Comparison of ENCODE assay signal across 10 cellular contexts in the genomic region with DNA sequence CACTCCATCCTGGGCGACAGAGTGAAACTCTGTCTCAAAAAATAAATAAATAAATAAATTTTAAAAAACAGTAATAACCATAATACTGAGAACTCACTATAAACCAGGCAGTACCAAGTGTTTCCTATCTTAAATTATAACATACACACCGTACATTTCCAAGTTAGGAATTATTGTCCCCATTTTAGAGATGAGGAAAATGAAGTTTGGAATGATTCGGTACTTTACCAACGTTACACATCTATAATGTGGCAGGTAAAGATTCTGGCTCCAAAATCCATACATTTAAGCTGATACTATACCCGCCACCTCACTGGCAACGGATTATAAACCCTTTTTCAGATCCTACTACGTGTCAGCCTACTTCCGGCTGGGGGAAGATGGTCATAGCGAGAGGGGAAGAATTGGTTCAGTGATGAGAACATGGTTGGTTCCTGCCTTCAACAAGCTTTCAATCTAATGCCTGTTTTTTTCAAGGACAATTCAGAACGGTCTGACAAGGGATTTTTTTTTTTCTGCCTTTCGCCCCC.
DNase-seq lines count a peak whose midpoint lies in the region; ATAC-seq and TF ChIP-seq lines count a peak whose summit lies in the region.
"Had no signal": no experiment of that assay in that cellular context is flagged by ENCODE, and none has a peak within 500 bp of the region (broad histone marks: within the 10 kb centered on the region; RNA-seq: fewer than 3 reads in every experiment).

No MANE protein-coding gene starts in this region.

- H4K20me1 ChIP-seq in Loucy (ENCODE audit: insufficient read depth, low read length, poor library complexity, severe bottlenecking) = no peaks in the 10 kb centered on the region

- peaks cover 36% of the 10 kb centered on the region for H3K9me3 Mint-ChIP-seq in mesothelial cell of epicardium

- H3K4me1 ChIP-seq in Loucy (ENCODE audit: insufficient read depth, low read length, poor library complexity, severe bottlenecking) = peaks cover 45% of the 10 kb centered on the region
- no peaks in the 10 kb centered on the region for H3K4me1 ChIP-seq in colonic mucosa
- H3K4me1 ChIP-seq in suprapubic skin = peaks cover 56% of the 10 kb centered on the region

- peak overlapping the region; percentile 97 for H3K27ac Mint-ChIP-seq in mesothelial cell of epicardium

- ATAC-seq in HG03159 (IDR thresholded peaks at IDR 0.05; ENCODE audit: unreplicated experiment) = no peak
- ATAC-seq in HG03457 (IDR thresholded peaks at IDR 0.05; ENCODE audit: unreplicated experiment) = no peak
- ATAC-seq in GM21717 (IDR thresholded peaks at IDR 0.05; ENCODE audit: unreplicated experiment) = no peak
- ATAC-seq in HG03175 (IDR thresholded peaks at IDR 0.05; ENCODE audit: unreplicated experiment) = no peak

- H3K9me2 ChIP-seq in Loucy (replicated peaks; ENCODE audit: low read depth, low read length) = no peaks in the 10 kb centered on the region

- H3K4me1 Mint-ChIP-seq in mesothelial cell of epicardium = peaks cover 58% of the 10 kb centered on the region

- H3K27ac ChIP-seq in colonic mucosa (peak overlapping the region; percentile 60), suprapubic skin (peak overlapping the region; percentile 92)

- H3K9ac ChIP-seq in Loucy (ENCODE audit: low read depth, low read length, poor library complexity, severe bottlenecking) (no peak overlapping the region), colonic mucosa (ENCODE audit: low read depth in 2 of 2, low read length in 2 of 2) (no peak overlapping the region)

- TF ChIP-seq CTCF in Loucy (conservative IDR thresholded peaks at IDR 0.05; ENCODE audit: low read length) (no peak), colonic mucosa (IDR thresholded peaks at IDR 0.05) (no peak), mesothelial cell of epicardium (IDR thresholded peaks at IDR 0.05; ENCODE audit: unreplicated experiment) (no peak), suprapubic skin (IDR thresholded peaks at IDR 0.05) (no peak)

- H3K9me3 ChIP-seq in Loucy (ENCODE audit: insufficient read depth, low read depth, low read length) (0 out of 2 replicates have a peak, but pooled peaks cover 2% of the 10 kb centered on the region), colonic mucosa (no peaks in the 10 kb centered on the region), suprapubic skin (no peaks in the 10 kb centered on the region)

- 79% methylated on average over 11 of the region's 11 CpGs for WGBS in suprapubic skin

- TF ChIP-seq POLR2A in suprapubic skin (IDR thresholded peaks at IDR 0.05) = no peak

- intact Hi-C loops in colonic mucosa (cut with DNase I) = loop anchor here (5.0 kb wide), 1 partner anchor 108 kb away; a partner anchor contains a TSS

- H3K36me3 Mint-ChIP-seq in mesothelial cell of epicardium = peaks cover 20% of the 10 kb centered on the region

- no peak overlapping the region for H3K4me2 ChIP-seq in Loucy (ENCODE audit: low read depth, low read length, poor library complexity, severe bottlenecking)

- no peak overlapping the region for H3K4me3 ChIP-seq in Loucy (ENCODE audit: low read length, poor library complexity, severe bottlenecking)
- no peak overlapping the region for H3K4me3 ChIP-seq in colonic mucosa
- no peak overlapping the region for H3K4me3 ChIP-seq in suprapubic skin

- DNase-seq in colonic mucosa (no peak), mesothelial cell of epicardium (ENCODE audit: low spot score in 2 of 2, unreplicated experiment in 2 of 2) (no peak), suprapubic skin (ENCODE audit: low spot score in 2 of 2) (no peak)
- DNase-seq: NCI-H446 treated with DMSO at 0.1 percent for 48 hours had no signal

- H3K36me3 ChIP-seq in Loucy (ENCODE audit: insufficient read depth, low read length) (no peaks in the 10 kb centered on the region), colonic mucosa (no peaks in the 10 kb centered on the region), suprapubic skin (no peaks in the 10 kb centered on the region)

- H3K79me2 ChIP-seq in Loucy (ENCODE audit: insufficient read depth, low read length) = no peaks in the 10 kb centered on the region

- H3K27me3 Mint-ChIP-seq in mesothelial cell of epicardium (ENCODE audit: low read depth) = no peaks in the 10 kb centered on the region

- H2AFZ ChIP-seq in Loucy (ENCODE audit: low read length) = peak overlapping the region; percentile 79; the same call in 1 of the 2 replicates

- H3K27me3 ChIP-seq in Loucy (ENCODE audit: insufficient read depth, low read length, poor library complexity, severe bottlenecking) (no peaks in the 10 kb centered on the region), colonic mucosa (no peaks in the 10 kb centered on the region), suprapubic skin (no peaks in the 10 kb centered on the region)

- H3K4me3 Mint-ChIP-seq in mesothelial cell of epicardium = no peak overlapping the region
- H3K4me3 Mint-ChIP-seq: T-helper 1 cell treated with Interleukin-12 subunit alpha and Interleukin-12 subunit beta and Interleukin-4 antibody, amounts not matched to agents 30 μg/mL and 1 μg/mL, for 36 hours had no signal

- no peaks in the 10 kb centered on the region for H3F3A ChIP-seq in Loucy (ENCODE audit: low read depth)

- TF ChIP-seq EP300 in suprapubic skin (IDR thresholded peaks at IDR 0.05) = no peak
